ENCODE assay signal across 7 cellular contexts in the genomic region with DNA sequence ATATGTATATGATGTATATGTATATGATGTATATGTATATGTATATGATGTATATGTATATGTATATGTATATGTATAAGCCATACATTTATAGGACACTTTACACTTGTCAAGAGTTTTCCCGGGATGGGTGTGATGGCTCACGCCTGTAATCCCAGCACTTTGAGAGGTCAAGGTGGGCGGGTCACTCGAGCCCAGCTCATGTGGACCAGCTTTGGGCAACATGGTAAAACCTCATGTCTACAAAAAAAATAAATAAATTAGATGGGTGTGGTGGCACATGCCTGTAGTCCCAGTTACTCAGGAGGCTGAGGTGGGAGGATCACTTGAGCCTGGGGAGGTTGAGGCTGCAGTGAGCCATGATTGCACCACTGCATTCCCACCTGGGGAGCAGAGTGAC. TPM values are rescaled to one million over a fixed set of nuclear protein-coding genes. Genes with fewer than 3 reads are reported as not detected.
DNase-seq lines count a peak whose midpoint lies in the region; ATAC-seq and TF ChIP-seq lines count a peak whose summit lies in the region.
"Not testable (repeated sequence)": the region's sequence is repeated elsewhere in the genome, so short reads cannot be mapped to it uniquely, and the experiment has no call there.

No MANE protein-coding gene starts in this region.

- 26 to 28% methylated on average over 4 of the region's 4 CpGs for WGBS in GM23248 (ENCODE audit: low coverage in 1 of 2, low lambda C conversion rate in 2 of 2, missing lambda C conversion rate in 2 of 2), 2 experiments
- WGBS in thyroid gland, 2 donors = 87 to 88% methylated on average over 4 of the region's 4 CpGs

- peaks cover 55% of the 10 kb centered on the region for H3K27me3 ChIP-seq in GM23248 (replicated peaks; ENCODE audit: insufficient read depth)
- peaks cover 0 to 35% of the 10 kb centered on the region in 2 donors for H3K27me3 ChIP-seq in left lung
- peaks cover 38% of the 10 kb centered on the region for H3K27me3 ChIP-seq in neural progenitor cell
- not testable (repeated sequence) for H3K27me3 ChIP-seq in thyroid gland

- intact Hi-C loops in activated naive CD4-positive, alpha-beta T cell treated with anti-CD3 and anti-CD28 coated beads for 36 hours (cut with micrococcal nuclease) = loop anchor here (10.0 kb wide), 1 partner anchor 800 kb away; a partner anchor contains a TSS
- intact Hi-C loops in dendritic cell treated with granulocyte-macrophage colony-stimulating factor and Interleukin-4, amounts not matched to agents 40 ng/mL and 50 ng/mL, for 4 days (cut with micrococcal nuclease); left lung (cut with DNase I); thyroid gland (cut with DNase I): not testable (repeated sequence)

- H3K27me3 Mint-ChIP-seq in T-helper 2 cell treated with Interferon-gamma antibody and Interleukin-4, amounts not matched to agents 5 μg/mL and 100 μg/mL, for 36 hours (ENCODE audit: low read depth) = peaks cover 21% of the 10 kb centered on the region
- H3K27me3 Mint-ChIP-seq in activated naive CD4-positive, alpha-beta T cell treated with anti-CD3 and anti-CD28 coated beads for 36 hours (ENCODE audit: low read depth); dendritic cell treated with granulocyte-macrophage colony-stimulating factor and Interleukin-4, amounts not matched to agents 40 ng/mL and 50 ng/mL, for 4 days: not testable (repeated sequence)
- H3K27me3 Mint-ChIP-seq in neural progenitor cell (ENCODE audit: insufficient read depth, low read depth) = peaks cover 33% of the 10 kb centered on the region

- not testable (repeated sequence) for H3K79me2 ChIP-seq in GM23248 (ENCODE audit: insufficient read depth); neural progenitor cell (ENCODE audit: low read depth)

- CTCF ChIA-PET in activated naive CD4-positive, alpha-beta T cell treated with anti-CD3 and anti-CD28 coated beads for 36 hours (lab: Charles Lee) = interaction anchor here (0.7 kb wide), 1 partner anchor 91 kb away, joined by 4 read pairs; no protein-coding TSS in a partner anchor

- DNase-seq in GM23248 = peak; percentile 21
- DNase-seq in T-helper 2 cell treated with Interferon-gamma antibody and Interleukin-4, amounts not matched to agents 5 μg/mL and 100 μg/mL, for 36 hours (ENCODE audit: low spot score); activated naive CD4-positive, alpha-beta T cell treated with anti-CD3 and anti-CD28 coated beads for 36 hours; left lung; neural progenitor cell (ENCODE audit: low spot score); thyroid gland: not testable (repeated sequence)

- TF ChIP-seq POLR2A in thyroid gland (IDR thresholded peaks at IDR 0.05) = not testable (repeated sequence)

- not testable (repeated sequence) for H3K36me3 ChIP-seq in GM23248 (ENCODE audit: low read depth); left lung; neural progenitor cell; thyroid gland

- not testable (repeated sequence) for H3K27ac Mint-ChIP-seq in T-helper 2 cell treated with Interferon-gamma antibody and Interleukin-4, amounts not matched to agents 5 μg/mL and 100 μg/mL, for 36 hours; activated naive CD4-positive, alpha-beta T cell treated with anti-CD3 and anti-CD28 coated beads for 36 hours; dendritic cell treated with granulocyte-macrophage colony-stimulating factor and Interleukin-4, amounts not matched to agents 40 ng/mL and 50 ng/mL, for 4 days; neural progenitor cell

- H3K9me3 Mint-ChIP-seq in T-helper 2 cell treated with Interferon-gamma antibody and Interleukin-4, amounts not matched to agents 5 μg/mL and 100 μg/mL, for 36 hours; activated naive CD4-positive, alpha-beta T cell treated with anti-CD3 and anti-CD28 coated beads for 36 hours; dendritic cell treated with granulocyte-macrophage colony-stimulating factor and Interleukin-4, amounts not matched to agents 40 ng/mL and 50 ng/mL, for 4 days; neural progenitor cell: not testable (repeated sequence)

- H3K4me3 Mint-ChIP-seq in T-helper 2 cell treated with Interferon-gamma antibody and Interleukin-4, amounts not matched to agents 5 μg/mL and 100 μg/mL, for 36 hours = peak overlapping the region; percentile 85
- H3K4me3 Mint-ChIP-seq in activated naive CD4-positive, alpha-beta T cell treated with anti-CD3 and anti-CD28 coated beads for 36 hours = peak overlapping the region; percentile 96
- H3K4me3 Mint-ChIP-seq in dendritic cell treated with granulocyte-macrophage colony-stimulating factor and Interleukin-4, amounts not matched to agents 40 ng/mL and 50 ng/mL, for 4 days = peak overlapping the region; percentile 98
- H3K4me3 Mint-ChIP-seq in neural progenitor cell = peak overlapping the region; percentile 92

- not testable (repeated sequence) for TF ChIP-seq CTCF in left lung (IDR thresholded peaks at IDR 0.05); neural progenitor cell (IDR thresholded peaks at IDR 0.05); thyroid gland (IDR thresholded peaks at IDR 0.05)

- H3K9me3 ChIP-seq in GM23248 (ENCODE audit: low read depth); left lung; neural progenitor cell (ENCODE audit: low read depth); thyroid gland: not testable (repeated sequence)

- H3F3A ChIP-seq in GM23248 (ENCODE audit: insufficient read depth) = not testable (repeated sequence)
- H3F3A ChIP-seq in neural progenitor cell (ENCODE audit: low read depth) = peaks cover 26% of the 10 kb centered on the region

- H3K27ac ChIP-seq in GM23248, neural progenitor cell: not testable (repeated sequence)
- peak overlapping the region; percentile 83 to 91 for H3K27ac ChIP-seq in left lung
- H3K27ac ChIP-seq in thyroid gland = peak overlapping the region; percentile 93 to 98 (median 94)

- H2AFZ ChIP-seq in GM23248; neural progenitor cell (replicated peaks): not testable (repeated sequence)

- not testable (repeated sequence) for H3K4me2 ChIP-seq in GM23248 (ENCODE audit: unreplicated experiment); neural progenitor cell

- H3K4me1 ChIP-seq in GM23248 (ENCODE audit: insufficient read depth) = not testable (repeated sequence)
- H3K4me1 ChIP-seq in left lung = peaks cover 4 to 31% of the 10 kb centered on the region in 2 donors
- H3K4me1 ChIP-seq in neural progenitor cell = peaks cover 22% of the 10 kb centered on the region
- peaks cover 24 to 30% of the 10 kb centered on the region in 2 donors for H3K4me1 ChIP-seq in thyroid gland

- not testable (repeated sequence) for H3K36me3 Mint-ChIP-seq in T-helper 2 cell treated with Interferon-gamma antibody and Interleukin-4, amounts not matched to agents 5 μg/mL and 100 μg/mL, for 36 hours (ENCODE audit: low read depth); activated naive CD4-positive, alpha-beta T cell treated with anti-CD3 and anti-CD28 coated beads for 36 hours (ENCODE audit: low read depth); neural progenitor cell
- peaks cover 34% of the 10 kb centered on the region for H3K36me3 Mint-ChIP-seq in dendritic cell treated with granulocyte-macrophage colony-stimulating factor and Interleukin-4, amounts not matched to agents 40 ng/mL and 50 ng/mL, for 4 days (ENCODE audit: low read depth)

- H3K9me2 ChIP-seq in GM23248 (ENCODE audit: insufficient read depth) = not testable (repeated sequence)

- H4K20me1 ChIP-seq in GM23248 (ENCODE audit: insufficient read depth); neural progenitor cell (ENCODE audit: low read depth): not testable (repeated sequence)

- H3K4me3 ChIP-seq in GM23248; neural progenitor cell; thyroid gland (replicated peaks in 1 of 3): not testable (repeated sequence)
- H3K4me3 ChIP-seq in left lung = peak overlapping the region in 1 of 2 donors; percentile 80

- H3K4me1 Mint-ChIP-seq in T-helper 2 cell treated with Interferon-gamma antibody and Interleukin-4, amounts not matched to agents 5 μg/mL and 100 μg/mL, for 36 hours (ENCODE audit: low read depth) = peaks cover 13% of the 10 kb centered on the region
- peaks cover 22% of the 10 kb centered on the region for H3K4me1 Mint-ChIP-seq in activated naive CD4-positive, alpha-beta T cell treated with anti-CD3 and anti-CD28 coated beads for 36 hours (ENCODE audit: low read depth)
- peaks cover 63% of the 10 kb centered on the region for H3K4me1 Mint-ChIP-seq in dendritic cell treated with granulocyte-macrophage colony-stimulating factor and Interleukin-4, amounts not matched to agents 40 ng/mL and 50 ng/mL, for 4 days (ENCODE audit: low read depth)
- H3K4me1 Mint-ChIP-seq in neural progenitor cell = peaks cover 10% of the 10 kb centered on the region

- in situ Hi-C loops in GM23248 (cut with MboI) = not testable (repeated sequence)

- not testable (repeated sequence) for ATAC-seq in left lung

- not testable (repeated sequence) for H3K9ac ChIP-seq in GM23248, neural progenitor cell

RNA-seq across cellular contexts. Expression of a gene that starts 2.4 kb away (rescaled TPM):
- total RNA-seq in GM23248 (2014; rRNA removed; shearing (Covaris generic)) = 11.5 and 19.5 TPM in 2 replicates
- polyA plus RNA-seq in GM23248 (2016; fragmentation: Nextera tagmentation; extraction: Ambion mirVana) = 17.0 and 18.2 TPM in 2 replicates
- total RNA-seq in activated naive CD4-positive, alpha-beta T cell treated with anti-CD3 and anti-CD28 coated beads for 36 hours = 10 to 100 TPM; 16.9 to 18.7 TPM
- 10 to 100 TPM; 23.3 to 34.6 TPM for total RNA-seq in left lung
- total RNA-seq in neural progenitor cell (ENCODE audit: low replicate concordance) = 11.1 and 11.4 TPM in 2 replicates
- 10 to 100 TPM; 19.5 to 30.8 (median 27.6) TPM for total RNA-seq in thyroid gland
